ENCODE assay signal across 32 cellular contexts in the genomic region with DNA sequence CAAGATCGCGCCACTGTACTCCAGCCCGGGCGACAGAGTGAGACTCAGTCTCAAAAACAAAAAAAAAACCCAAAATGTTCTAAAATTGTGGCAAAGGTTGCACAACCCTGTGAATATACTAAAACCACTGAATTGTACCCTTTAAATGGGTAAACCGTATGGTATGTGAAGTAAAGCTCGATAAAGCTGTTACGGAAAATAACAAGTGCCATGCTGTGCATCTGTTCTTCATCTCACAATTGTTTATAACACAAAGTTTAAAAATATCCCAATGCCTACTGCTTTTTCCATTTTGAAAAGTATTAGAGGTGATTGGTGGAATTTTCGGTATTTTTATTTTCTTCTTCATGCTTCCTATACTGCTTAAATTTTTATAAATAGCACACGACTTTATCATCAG.
"Had no signal": no experiment of that assay in that cellular context is flagged by ENCODE, and none has a peak within 500 bp of the region (broad histone marks: within the 10 kb centered on the region; RNA-seq: fewer than 3 reads in every experiment).

No MANE protein-coding gene starts in this region.

- H3K9me3 ChIP-seq: body of pancreas, gastrocnemius medialis, left ventricle myocardium inferior, mucosa of descending colon, neutrophil, ovary, right lobe of liver, upper lobe of right lung had no signal

- DNase-seq: activated CD4-positive, alpha-beta T cell treated with anti-CD3 and anti-CD28 coated beads for 48 hours; activated CD4-positive, alpha-beta T cell treated with anti-CD3 and anti-CD28 coated beads, Interleukin-2, amount 50 U/mL, for 48 hours; activated CD8-positive, alpha-beta memory T cell treated with anti-CD3 and anti-CD28 coated beads, Interleukin-2, amount 50 U/mL, for 48 hours; activated gamma-delta T cell; activated naive CD4-positive, alpha-beta T cell treated with anti-CD3 and anti-CD28 coated beads, Interleukin-2, amount 10 ng/mL, durations not matched to agents 7 days and 5 days; activated naive CD8-positive, alpha-beta T cell treated with anti-CD3 and anti-CD28 coated beads, Interleukin-2, amount 10 ng/mL, durations not matched to agents 7 days and 5 days; activated T-cell treated with anti-CD3 and anti-CD28 coated beads, Interleukin-2, amount 50 U/mL, for 24 hours; amygdala; body of pancreas; cortex of kidney; gastrocnemius medialis; glutamatergic neuron; islet precursor cell; left ventricle myocardium inferior; mesendoderm; mucosa of descending colon; nephron progenitor cell; ovary; right lobe of liver; stimulated activated CD4-positive, alpha-beta T cell treated with anti-CD3 and anti-CD28 coated beads, Interleukin-12 subunit alpha, Interleukin-12 subunit beta, amount 100 ng/mL, for 4 hours; stimulated activated CD4-positive, alpha-beta T cell treated with anti-CD3 and anti-CD28 coated beads, Interleukin-4, amount 100 ng/mL, for 1 hour; stimulated activated naive CD8-positive, alpha-beta T cell treated with anti-CD3 and anti-CD28 coated beads, Interleukin-15, Interleukin-2, amounts not matched to agents 100 U/mL and 50 U/mL, for 24 hours; T-helper 1 cell; upper lobe of right lung had no signal

- H3K4me1 ChIP-seq: right lobe of liver, upper lobe of right lung had no signal

- H3K36me3 Mint-ChIP-seq: activated naive CD4-positive, alpha-beta T cell treated with anti-CD3 and anti-CD28 coated beads, Interleukin-2, amount 10 ng/mL, durations not matched to agents 7 days and 5 days; activated naive CD8-positive, alpha-beta T cell treated with anti-CD3 and anti-CD28 coated beads, Interleukin-2, amount 10 ng/mL, durations not matched to agents 7 days and 5 days had no signal

- H3K4me3 ChIP-seq: body of pancreas, cardiac muscle cell, gastrocnemius medialis, hepatocyte, left ventricle myocardium inferior, lung, mucosa of descending colon, ovary, right lobe of liver, skin epidermis, upper lobe of right lung had no signal

- H3K27me3 Mint-ChIP-seq: progenitor cell of endocrine pancreas had no signal

- H3K4me3 Mint-ChIP-seq: activated naive CD4-positive, alpha-beta T cell treated with anti-CD3 and anti-CD28 coated beads, Interleukin-2, amount 10 ng/mL, durations not matched to agents 7 days and 5 days; activated naive CD8-positive, alpha-beta T cell treated with anti-CD3 and anti-CD28 coated beads, Interleukin-2, amount 10 ng/mL, durations not matched to agents 7 days and 5 days; activated T-cell treated with anti-CD3 and anti-CD28 coated beads, Interleukin-2, amount 50 U/mL, for 24 hours; nephron progenitor cell; T-helper 2 cell treated with Interferon-gamma antibody and Interleukin-4, amounts not matched to agents 5 μg/mL and 100 μg/mL, for 36 hours had no signal

- H3K4me1 Mint-ChIP-seq: activated naive CD4-positive, alpha-beta T cell treated with anti-CD3 and anti-CD28 coated beads, Interleukin-2, amount 10 ng/mL, durations not matched to agents 7 days and 5 days had no signal

- H3K36me3 ChIP-seq: cardiac muscle cell, gastrocnemius medialis, left ventricle myocardium inferior, neutrophil, ovary, right lobe of liver, upper lobe of right lung had no signal

- H3K27ac Mint-ChIP-seq: activated naive CD4-positive, alpha-beta T cell treated with anti-CD3 and anti-CD28 coated beads, Interleukin-2, amount 10 ng/mL, durations not matched to agents 7 days and 5 days; activated naive CD8-positive, alpha-beta T cell treated with anti-CD3 and anti-CD28 coated beads, Interleukin-2, amount 10 ng/mL, durations not matched to agents 7 days and 5 days; activated T-cell treated with anti-CD3 and anti-CD28 coated beads, Interleukin-2, amount 50 U/mL, for 24 hours; progenitor cell of endocrine pancreas; T-helper 2 cell treated with Interferon-gamma antibody and Interleukin-4, amounts not matched to agents 5 μg/mL and 100 μg/mL, for 36 hours had no signal

- H3K27ac ChIP-seq: body of pancreas, cardiac muscle cell, hepatocyte, left ventricle myocardium inferior, neutrophil, ovary, right lobe of liver, skin epidermis, upper lobe of right lung, VCaP had no signal

- H3K9me3 Mint-ChIP-seq: activated naive CD4-positive, alpha-beta T cell treated with anti-CD3 and anti-CD28 coated beads, Interleukin-2, amount 10 ng/mL, durations not matched to agents 7 days and 5 days; activated naive CD8-positive, alpha-beta T cell treated with anti-CD3 and anti-CD28 coated beads, Interleukin-2, amount 10 ng/mL, durations not matched to agents 7 days and 5 days; activated T-cell treated with anti-CD3 and anti-CD28 coated beads, Interleukin-2, amount 50 U/mL, for 24 hours; nephron progenitor cell; T-helper 2 cell treated with Interferon-gamma antibody and Interleukin-4, amounts not matched to agents 5 μg/mL and 100 μg/mL, for 36 hours had no signal

- H3K27me3 ChIP-seq: body of pancreas, cardiac muscle cell, gastrocnemius medialis, hepatocyte, neutrophil, ovary, right lobe of liver, upper lobe of right lung had no signal
